Comparison of ENCODE assay signal across 16 cellular contexts in the genomic region with DNA sequence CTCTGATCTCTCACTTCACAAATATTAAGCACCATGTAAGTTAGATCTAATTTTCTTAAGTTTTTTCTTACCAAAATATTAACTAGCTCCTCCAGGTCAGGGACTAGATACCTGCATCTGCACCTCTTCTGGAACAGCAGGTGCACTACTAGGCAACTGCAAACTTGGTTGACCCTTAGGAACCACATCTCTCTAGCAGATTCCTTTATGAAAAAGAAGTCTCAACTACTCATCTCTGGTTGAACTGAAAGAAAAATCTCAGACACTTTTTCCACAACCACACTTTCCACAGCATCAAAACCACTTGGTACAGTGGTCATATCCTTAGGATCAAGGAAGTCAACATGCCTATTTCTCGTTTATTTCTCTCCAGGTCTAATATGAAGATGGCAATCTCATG.
"Had no signal": no experiment of that assay in that cellular context is flagged by ENCODE, and none has a peak within 500 bp of the region (broad histone marks: within the 10 kb centered on the region; RNA-seq: fewer than 3 reads in every experiment).

No MANE protein-coding gene starts in this region.

- DNase-seq: activated CD8-positive, alpha-beta memory T cell treated with anti-CD3 and anti-CD28 coated beads, Interleukin-2, amount 50 U/mL, for 48 hours; activated effector memory CD4-positive, alpha-beta T cell treated with Interleukin-2 at 50 U/mL for 16 hours; activated naive CD4-positive, alpha-beta T cell treated with anti-CD3 and anti-CD28 coated beads for 36 hours; activated T-cell treated with anti-CD3 and anti-CD28 coated beads, Interleukin-2, amount 50 U/mL, for 48 hours; cortex of kidney; heart right ventricle; kidney; naive thymus-derived CD8-positive, alpha-beta T cell; pancreas; psoas muscle; right cardiac atrium; SK-N-SH; stimulated activated CD4-positive, alpha-beta T cell treated with anti-CD3 and anti-CD28 coated beads, Interleukin-1b, Interleukin-23, amount 100 ng/mL, for 48 hours; T-helper 2 cell; upper lobe of left lung had no signal

- H3K4me3 Mint-ChIP-seq: activated naive CD4-positive, alpha-beta T cell treated with anti-CD3 and anti-CD28 coated beads for 36 hours; naive thymus-derived CD8-positive, alpha-beta T cell had no signal

- H3K27ac Mint-ChIP-seq: activated naive CD4-positive, alpha-beta T cell treated with anti-CD3 and anti-CD28 coated beads for 36 hours had no signal

- ATAC-seq: heart right ventricle; left lobe of liver; naive thymus-derived CD8-positive, alpha-beta T cell; pancreas; psoas muscle; right cardiac atrium had no signal

- FAIRE-seq: kidney, pancreas had no signal

- H3K27me3 Mint-ChIP-seq: naive thymus-derived CD8-positive, alpha-beta T cell had no signal
